ENCODE assay signal across 8 cellular contexts in genomic region chr10:24952701-24953349, GRCh38. TPM values are rescaled to one million over a fixed set of nuclear protein-coding genes. Genes with fewer than 3 reads are reported as not detected.
DNase-seq lines count a peak whose midpoint lies in the region; ATAC-seq and TF ChIP-seq lines count a peak whose summit lies in the region.

No MANE protein-coding gene starts in this region.

- H3K36me3 ChIP-seq in right lobe of liver = no peaks in the 10 kb centered on the region

- TF ChIP-seq POLR2A in right lobe of liver (IDR thresholded peaks at IDR 0.05) = no peak

- no peaks in the 10 kb centered on the region for H3K9me3 ChIP-seq in right lobe of liver

- TF ChIP-seq CTCF in LNCaP clone FGC (IDR thresholded peaks at IDR 0.05; ENCODE audit: control insufficient read depth, extremely low read depth, insufficient read depth) (peak; percentile 33), right lobe of liver (IDR thresholded peaks at IDR 0.05) (peak; percentile 32 to 48 (median 42))

- DNase-seq in DMS53 treated with DMSO at 0.1 percent for 48 hours (lab: John Stamatoyannopoulos, UW; ENCODE audit: unreplicated experiment) (peak; percentile 16), LNCaP clone FGC (ENCODE audit: low read depth) (no peak), right lobe of liver (peak; percentile 47 to 55 (median 52)), cerebellar nuclear complex (lab: John Stamatoyannopoulos, UW) (no peak)
- peak; percentile 37 for DNase-seq in activated CD4-positive, alpha-beta T cell treated with anti-CD3 and anti-CD28 coated beads, Interleukin-2, amount 10 ng/mL, durations not matched to agents 7 days and 5 days
- peak; percentile 40 to 54 for DNase-seq in stimulated activated CD4-positive, alpha-beta T cell treated with anti-CD3 and anti-CD28 coated beads, Interleukin-4, amount 100 ng/mL, for 4 hours

- CTCF ChIA-PET in activated CD4-positive, alpha-beta T cell treated with anti-CD3 and anti-CD28 coated beads, Interleukin-2, amount 10 ng/mL, durations not matched to agents 7 days and 5 days (lab: Charles Lee) = interaction anchor here (0.7 to 1.2 kb wide), 3 partner anchors 13 to 153 kb away, joined by 3 to 5 read pairs (median 5); no protein-coding TSS in a partner anchor

- peak; percentile 62 for ATAC-seq in GM21447 (IDR thresholded peaks at IDR 0.05; ENCODE audit: unreplicated experiment)
- peak; percentile 62 to 79 (median 74) for ATAC-seq in right lobe of liver

- H3K27me3 ChIP-seq in right lobe of liver = no peaks in the 10 kb centered on the region

- peak overlapping the region; percentile 80 for H3K27ac Mint-ChIP-seq in activated CD4-positive, alpha-beta T cell treated with anti-CD3 and anti-CD28 coated beads, Interleukin-2, amount 10 ng/mL, durations not matched to agents 7 days and 5 days
- H3K27ac Mint-ChIP-seq in dendritic cell treated with granulocyte-macrophage colony-stimulating factor and Interleukin-4, amounts not matched to agents 40 ng/mL and 50 ng/mL, for 4 days = no peak overlapping the region

- POLR2A ChIA-PET in activated CD4-positive, alpha-beta T cell treated with anti-CD3 and anti-CD28 coated beads, Interleukin-2, amount 10 ng/mL, durations not matched to agents 7 days and 5 days (lab: Charles Lee) = no interaction called here

- H3K4me1 Mint-ChIP-seq in activated CD4-positive, alpha-beta T cell treated with anti-CD3 and anti-CD28 coated beads, Interleukin-2, amount 10 ng/mL, durations not matched to agents 7 days and 5 days = peaks cover 25% of the 10 kb centered on the region
- H3K4me1 Mint-ChIP-seq in dendritic cell treated with granulocyte-macrophage colony-stimulating factor and Interleukin-4, amounts not matched to agents 40 ng/mL and 50 ng/mL, for 4 days (ENCODE audit: low read depth) = peaks cover 20% of the 10 kb centered on the region

- peak overlapping the region; percentile 53 to 70 (median 58) for H3K27ac ChIP-seq in right lobe of liver

- H3K4me1 ChIP-seq in right lobe of liver = no peaks in the 10 kb centered on the region

- no peaks in the 10 kb centered on the region for H3K27me3 Mint-ChIP-seq in activated CD4-positive, alpha-beta T cell treated with anti-CD3 and anti-CD28 coated beads, Interleukin-2, amount 10 ng/mL, durations not matched to agents 7 days and 5 days
- peaks cover 35% of the 10 kb centered on the region for H3K27me3 Mint-ChIP-seq in dendritic cell treated with granulocyte-macrophage colony-stimulating factor and Interleukin-4, amounts not matched to agents 40 ng/mL and 50 ng/mL, for 4 days

- 34% methylated on average over 5 of the region's 50 CpGs for WGBS in right lobe of liver (ENCODE audit: insufficient coverage, low coverage, low lambda C conversion rate, missing lambda C conversion rate)

- H3K4me3 ChIP-seq in LNCaP clone FGC (ENCODE audit: low read depth, low read length) (no peak overlapping the region), right lobe of liver (peak overlapping the region; percentile 52 to 67 (median 57))

- no peaks in the 10 kb centered on the region for H3K9me3 Mint-ChIP-seq in activated CD4-positive, alpha-beta T cell treated with anti-CD3 and anti-CD28 coated beads, Interleukin-2, amount 10 ng/mL, durations not matched to agents 7 days and 5 days
- H3K9me3 Mint-ChIP-seq in dendritic cell treated with granulocyte-macrophage colony-stimulating factor and Interleukin-4, amounts not matched to agents 40 ng/mL and 50 ng/mL, for 4 days = no peaks in the 10 kb centered on the region

- H3K4me3 Mint-ChIP-seq in activated CD4-positive, alpha-beta T cell treated with anti-CD3 and anti-CD28 coated beads, Interleukin-2, amount 10 ng/mL, durations not matched to agents 7 days and 5 days = peak overlapping the region; percentile 68
- peak overlapping the region; percentile 74 for H3K4me3 Mint-ChIP-seq in dendritic cell treated with granulocyte-macrophage colony-stimulating factor and Interleukin-4, amounts not matched to agents 40 ng/mL and 50 ng/mL, for 4 days

- intact Hi-C loops in dendritic cell treated with granulocyte-macrophage colony-stimulating factor and Interleukin-4, amounts not matched to agents 40 ng/mL and 50 ng/mL, for 4 days (cut with micrococcal nuclease) = no loop called here
- intact Hi-C loops in right lobe of liver (cut with DNase I) = no loop called here

- H3K36me3 Mint-ChIP-seq in activated CD4-positive, alpha-beta T cell treated with anti-CD3 and anti-CD28 coated beads, Interleukin-2, amount 10 ng/mL, durations not matched to agents 7 days and 5 days (ENCODE audit: low read depth) = no peaks in the 10 kb centered on the region
- no peaks in the 10 kb centered on the region for H3K36me3 Mint-ChIP-seq in dendritic cell treated with granulocyte-macrophage colony-stimulating factor and Interleukin-4, amounts not matched to agents 40 ng/mL and 50 ng/mL, for 4 days (ENCODE audit: low read depth)

RNA-seq across cellular contexts. Expression of gene PRTFDC1, which starts 0.4 kb away (rescaled TPM):
- under 1 TPM; 0.27 to 0.46 TPM for total RNA-seq in activated CD4-positive, alpha-beta T cell treated with anti-CD3 and anti-CD28 coated beads, Interleukin-2, amount 10 ng/mL, durations not matched to agents 7 days and 5 days
- 1 to 10 TPM in 3 of 6 experiments, under 1 TPM in 2, not detected in 1; 0.76 to 3.5 (median 1.1) TPM for total RNA-seq in right lobe of liver

Comparison
In these comparisons a context has a peak if more than half of its experiments do, and no peak if none do; other contexts are left out.
1. DNase-seq: peak in DMS53 treated with DMSO at 0.1 percent for 48 hours (single experiment), activated CD4-positive, alpha-beta T cell treated with anti-CD3 and anti-CD28 coated beads, Interleukin-2, amount 10 ng/mL, durations not matched to agents 7 days and 5 days (single experiment), right lobe of liver (3 of 3) and stimulated activated CD4-positive, alpha-beta T cell treated with anti-CD3 and anti-CD28 coated beads, Interleukin-4, amount 100 ng/mL, for 4 hours (2 of 2); none in LNCaP clone FGC (single experiment) and cerebellar nuclear complex (0 of 2).